8 cellular contexts compared by ENCODE assay signal in genomic region chr1:156498447-156499193, GRCh38. TPM values are rescaled to one million over a fixed set of nuclear protein-coding genes. Genes with fewer than 3 reads are reported as not detected.
A peak's percentile ranks its signal among the peaks of the same experiment; 100 is the strongest.
DNase-seq lines count a peak whose midpoint lies in the region; ATAC-seq, FAIRE-seq and TF ChIP-seq lines count a peak whose summit lies in the region.

No MANE protein-coding gene starts in this region.

- no peak for TF ChIP-seq CTCF in fibroblast of lung (conservative IDR thresholded peaks at IDR 0.05 in 1 of 2, IDR thresholded peaks at IDR 0.05 in 1 of 2; ENCODE audit: low read depth in 1 of 2, low read length in 2 of 2)

- H2AFZ ChIP-seq in fibroblast of lung (ENCODE audit: low read length) = no peak overlapping the region
- H2AFZ ChIP-seq in neuron (ENCODE audit: low read depth, low read length) = no peak overlapping the region

- H3K27me3 ChIP-seq in fibroblast of lung (ENCODE audit: control insufficient read depth, insufficient read depth, low read length) = no peaks in the 10 kb centered on the region
- no peaks in the 10 kb centered on the region for H3K27me3 ChIP-seq in neuron (ENCODE audit: insufficient read depth, low read length)

- peak overlapping the region; percentile 94 for H3K4me2 ChIP-seq in fibroblast of lung (ENCODE audit: extremely low read depth, insufficient read depth, low read length)

- peaks cover 5% of the 10 kb centered on the region for H4K20me1 ChIP-seq in fibroblast of lung (ENCODE audit: control insufficient read depth, extremely low read depth, insufficient read depth, low read length)

- H3K79me2 ChIP-seq in fibroblast of lung (ENCODE audit: control insufficient read depth, insufficient read depth, low read length) = peaks cover 65% of the 10 kb centered on the region

- H3K4me1 ChIP-seq in fibroblast of lung (ENCODE audit: control insufficient read depth, extremely low read depth, insufficient read depth, low read length) (peaks cover 47% of the 10 kb centered on the region), neuron (ENCODE audit: insufficient read depth, low read length) (peaks cover 28% of the 10 kb centered on the region)

- DNase-seq in H54 (ENCODE audit: insufficient read length, low spot score) = no peak
- no peak for DNase-seq in SK-N-MC (ENCODE audit: low read depth, low spot score)
- DNase-seq in fibroblast of lung (ENCODE audit: low read depth in 2 of 2) = peak; percentile 55 to 63
- DNase-seq in NCI-H1930 (lab: John Stamatoyannopoulos, UW) = no peak
- DNase-seq in NCI-H1048 (lab: John Stamatoyannopoulos, UW) = no peak
- DNase-seq in NCI-H2196 (lab: John Stamatoyannopoulos, UW; ENCODE audit: unreplicated experiment) = no peak

- H3K27ac ChIP-seq in SK-N-MC (no peak overlapping the region), fibroblast of lung (ENCODE audit: insufficient read depth, low read length) (peak overlapping the region; percentile 85)

- H3K4me3 ChIP-seq in SK-N-MC (peak overlapping the region; percentile 90), fibroblast of lung (replicated peaks in 1 of 4; ENCODE audit: control extremely low read depth in 1 of 4, insufficient read depth in 1 of 4, low read depth in 3 of 4, low read length in 4 of 4) (peak overlapping the region; percentile 81 to 95 (median 91)), neuron (ENCODE audit: low read length) (peak overlapping the region; percentile 68)

- TF ChIP-seq POLR2A in H54 (IDR thresholded peaks at IDR 0.05; ENCODE audit: low read depth, low read length) = peak; percentile 77

- no peaks in the 10 kb centered on the region for H3K9me3 ChIP-seq in SK-N-MC (ENCODE audit: low read depth, low read length)
- no peaks in the 10 kb centered on the region for H3K9me3 ChIP-seq in fibroblast of lung (ENCODE audit: control insufficient read depth, insufficient read depth, low read depth, low read length)
- no peaks in the 10 kb centered on the region for H3K9me3 ChIP-seq in neuron (ENCODE audit: low read length)

- no peak for ATAC-seq in GM18517 (IDR thresholded peaks at IDR 0.05; ENCODE audit: unreplicated experiment)

- no peak for FAIRE-seq in H54 (lab: Jason Lieb, UNC)

- H3K9ac ChIP-seq in SK-N-MC (ENCODE audit: insufficient read length) = peak overlapping the region; percentile 17
- peak overlapping the region; percentile 75 for H3K9ac ChIP-seq in fibroblast of lung (ENCODE audit: insufficient read depth, low read length)

- H3K36me3 ChIP-seq in SK-N-MC (ENCODE audit: insufficient read depth, low read length) = no peaks in the 10 kb centered on the region
- peaks cover 4% of the 10 kb centered on the region for H3K36me3 ChIP-seq in fibroblast of lung (ENCODE audit: control insufficient read depth, insufficient read depth, low read length)
- H3K36me3 ChIP-seq in neuron (ENCODE audit: insufficient read depth, low read length) = no peaks in the 10 kb centered on the region

RNA-seq across cellular contexts. Expression of gene MEF2D, which starts 2.0 kb away (rescaled TPM):
- total RNA-seq in fibroblast of lung = 4.6 and 9.9 TPM in 2 replicates
- 12.7 and 13.1 TPM in 2 replicates for polyA plus RNA-seq in fibroblast of lung
- 23.3 and 27.8 TPM in 2 replicates for polyA plus RNA-seq in fibroblast of lung (2012)
- 30.5 and 45.4 TPM in 2 replicates for polyA minus RNA-seq in fibroblast of lung (ENCODE audit: low replicate concordance)

Comparison
In these comparisons a context has a peak if more than half of its experiments do, and no peak if none do; other contexts are left out.
1. DNase-seq: peak in fibroblast of lung (2 of 2); none in H54 (single experiment), SK-N-MC (single experiment), NCI-H1930 (0 of 2), NCI-H1048 (single experiment) and NCI-H2196 (single experiment).
2. Peak in every context shown above with its lines, with median percentiles within 50 percentile points of each other: H3K4me3 ChIP-seq.